16 cellular contexts compared by ENCODE assay signal in genomic region chr12:79710707-79711483, GRCh38. TPM values are rescaled to one million over a fixed set of nuclear protein-coding genes. Genes with fewer than 3 reads are reported as not detected.
A peak's percentile ranks its signal among the peaks of the same experiment; 100 is the strongest.
DNase-seq lines count a peak whose midpoint lies in the region; ATAC-seq, FAIRE-seq and TF ChIP-seq lines count a peak whose summit lies in the region.
"Had no signal": no experiment of that assay in that cellular context is flagged by ENCODE, and none has a peak within 500 bp of the region (broad histone marks: within the 10 kb centered on the region; RNA-seq: fewer than 3 reads in every experiment).

No MANE protein-coding gene starts in this region.

- no peak overlapping the region for H3K27ac Mint-ChIP-seq in CD14-positive monocyte
- H3K27ac Mint-ChIP-seq: CD4-positive, alpha-beta T cell had no signal

- no peak overlapping the region for H3K9ac ChIP-seq in trophoblast cell (ENCODE audit: low read length)
- H3K9ac ChIP-seq: KMS-11 had no signal

- H3K4me1 Mint-ChIP-seq in CD14-positive monocyte = no peaks in the 10 kb centered on the region

- no peak overlapping the region for H3K18ac ChIP-seq in trophoblast cell (ENCODE audit: low read length)

- H3K4me3 ChIP-seq in PC-9 = peak overlapping the region; percentile 18; the same call in 1 of the 2 replicates
- H3K4me3 ChIP-seq in trophoblast cell (ENCODE audit: low read depth, low read length) = no peak overlapping the region

- H3K23ac ChIP-seq in trophoblast cell (ENCODE audit: low read length) = no peak overlapping the region

- no peaks in the 10 kb centered on the region for H4K20me1 ChIP-seq in PC-9 (ENCODE audit: insufficient read depth)

- peaks cover 3% of the 10 kb centered on the region; the same call in 1 of the 2 replicates for H3F3A ChIP-seq in PC-9 (ENCODE audit: insufficient read depth, low read depth)

- H3K9me3 ChIP-seq in PC-9 (ENCODE audit: insufficient read depth, low read depth) (no peaks in the 10 kb centered on the region), trophoblast cell (ENCODE audit: insufficient read depth, low read depth, low read length) (no peaks in the 10 kb centered on the region)

- no peaks in the 10 kb centered on the region for H3K79me1 ChIP-seq in trophoblast cell (ENCODE audit: low read length)

- no peak overlapping the region for H4K91ac ChIP-seq in trophoblast cell (ENCODE audit: low read depth, low read length)

- POLR2A ChIA-PET in PC-9 (lab: Charles Lee; ENCODE audit: unreplicated experiment) = interaction anchor here (0.6 to 0.7 kb wide), 3 partner anchors 223 to 477 kb away, joined by 4 to 6 read pairs (median 4); no protein-coding TSS in a partner anchor

- BruUV-seq in PC-9 (replicated peaks; lab: Mats Ljungman, UMichigan) = no TSS peak

- no peaks in the 10 kb centered on the region for H3K9me2 ChIP-seq in PC-9 (ENCODE audit: insufficient read depth)

- no peak overlapping the region for H3K14ac ChIP-seq in trophoblast cell (ENCODE audit: low read length)

- peak overlapping the region; percentile 31 for H2BK12ac ChIP-seq in trophoblast cell (ENCODE audit: low read length)

- peaks cover 2 to 16% (median 5%) of the 10 kb centered on the region in 3 donors for H3K27me3 Mint-ChIP-seq in CD14-positive monocyte (ENCODE audit: low read depth in 3 of 3)

- H3K36me3 ChIP-seq in PC-9 (ENCODE audit: low read depth) (no peaks in the 10 kb centered on the region), trophoblast cell (ENCODE audit: control insufficient read depth in 1 of 2, insufficient read depth in 2 of 2, low read length in 2 of 2) (no peaks in the 10 kb centered on the region)

- FAIRE-seq in RCC 7860 (lab: Jason Lieb, UNC) = no peak
- FAIRE-seq: H54 had no signal

- no peak for TF ChIP-seq CTCF in CD14-positive monocyte (IDR thresholded peaks at IDR 0.05)
- no peak for TF ChIP-seq CTCF in PC-9 (conservative IDR thresholded peaks at IDR 0.05)

- peaks cover 6 to 16% (median 9%) of the 10 kb centered on the region in 7 donors for H3K9me3 Mint-ChIP-seq in CD14-positive monocyte
- H3K9me3 Mint-ChIP-seq: CD4-positive, alpha-beta T cell had no signal

- peak; percentile 41 for DNase-seq in CD14-positive monocyte (ENCODE audit: low spot score)
- peak in 1 of 2 experiments; percentile 33 for DNase-seq in PC-9
- peak; percentile 42 for DNase-seq in left kidney (ENCODE audit: low read depth, low spot score)
- DNase-seq in trophoblast cell = peak in 1 of 2 donors; percentile 21
- DNase-seq in NCI-H1417 treated with DMSO at 0.1 percent for 48 hours (lab: John Stamatoyannopoulos, UW) = no peak
- no peak for DNase-seq in RCC 7860 (ENCODE audit: low spot score)
- DNase-seq in NCI-H1694 (lab: John Stamatoyannopoulos, UW) = no peak
- DNase-seq: CD4-positive, alpha-beta T cell; NCI-H1105 treated with DMSO at 0.1 percent for 48 hours; NCI-H2029; NCI-H2171 treated with DMSO at 0.1 percent for 48 hours; NCI-H774 had no signal

- no peak overlapping the region for H3K27ac ChIP-seq in PC-9
- H3K27ac ChIP-seq in trophoblast cell (ENCODE audit: low read depth, low read length) = no peak overlapping the region
- H3K27ac ChIP-seq: KMS-11 had no signal

- H3K4ac ChIP-seq in trophoblast cell (ENCODE audit: low read depth, low read length) = no peak overlapping the region

- intact Hi-C loops in CD14-positive monocyte (cut with micrococcal nuclease) = no loop called here
- intact Hi-C loops in PC-9 (cut with micrococcal nuclease; ENCODE audit: unreplicated experiment) = no loop called here

- no peak overlapping the region for H2AFZ ChIP-seq in PC-9
- no peak overlapping the region for H2AFZ ChIP-seq in trophoblast cell (ENCODE audit: insufficient read depth, low read length, poor library complexity)

- no peak overlapping the region for H4K8ac ChIP-seq in trophoblast cell (ENCODE audit: low read depth, low read length)

- WGBS in trophoblast cell (ENCODE audit: extremely low coverage, insufficient coverage, insufficient read length) = no CpG with 5 or more reads among the region's 50 CpGs

- H3K79me2 ChIP-seq in PC-9 (ENCODE audit: low read depth) (no peaks in the 10 kb centered on the region), trophoblast cell (ENCODE audit: control insufficient read depth, insufficient read depth, low read length, poor library complexity) (no peaks in the 10 kb centered on the region)

- H3K36me3 Mint-ChIP-seq in CD14-positive monocyte = no peaks in the 10 kb centered on the region

- H3K4me1 ChIP-seq in PC-9 (replicated peaks; ENCODE audit: insufficient read depth) (peaks cover 7% of the 10 kb centered on the region; the same call in 1 of the 2 replicates), trophoblast cell (ENCODE audit: control insufficient read depth in 1 of 2, insufficient read depth in 2 of 2, low read length in 2 of 2) (no peaks in the 10 kb centered on the region)

- H4K12ac ChIP-seq in trophoblast cell (ENCODE audit: low read depth, low read length) = no peak overlapping the region

- H3K27me3 ChIP-seq in PC-9 (ENCODE audit: insufficient read depth, low read depth) (no peaks in the 10 kb centered on the region), trophoblast cell (ENCODE audit: insufficient read depth, low read length) (no peaks in the 10 kb centered on the region)

- H2BK5ac ChIP-seq in trophoblast cell (ENCODE audit: low read depth, low read length, poor library complexity) = no peak overlapping the region

- H2AK5ac ChIP-seq in trophoblast cell (ENCODE audit: low read length) = no peak overlapping the region

- H2BK120ac ChIP-seq in trophoblast cell (ENCODE audit: insufficient read depth, low read length, poor library complexity) = no peak overlapping the region

- H3K4me3 Mint-ChIP-seq in CD14-positive monocyte = no peak overlapping the region
- H3K4me3 Mint-ChIP-seq: CD4-positive, alpha-beta T cell had no signal

- H3K4me2 ChIP-seq in PC-9 (peak overlapping the region; percentile 40; the same call in 1 of the 2 replicates), trophoblast cell (ENCODE audit: low read length) (no peak overlapping the region)
- H3K4me2 ChIP-seq: KMS-11 had no signal

- no peak for ATAC-seq in activated CD4-positive, CD25-positive, alpha-beta regulatory T cell treated with anti-CD3 and anti-CD28 coated beads, Interleukin-2, amount 50 U/mL, for 24 hours
- ATAC-seq: Right ventricle myocardium inferior had no signal

- CTCF ChIA-PET in PC-9 (lab: Charles Lee) = no interaction called here

RNA-seq across cellular contexts. Expression of gene PAWR, which starts 20.1 kb away (rescaled TPM):
- polyA plus RNA-seq in CD14-positive monocyte = under 1 TPM in 1 of 2 donors, not detected in 1; 0.03 TPM
- 204 and 361 TPM in 2 replicates for total RNA-seq in PC-9 (2021)
- polyA plus RNA-seq in trophoblast cell (2013) = 63.9 and 76.7 TPM in 2 replicates

Comparison
In these comparisons a context has a peak if more than half of its experiments do, and no peak if none do; other contexts are left out.
1. DNase-seq: peak in CD14-positive monocyte (single experiment) and left kidney (single experiment); none in NCI-H1417 treated with DMSO at 0.1 percent for 48 hours (single experiment), RCC 7860 (single experiment) and NCI-H1694 (single experiment).